32 cellular contexts compared by ENCODE assay signal in the genomic region with DNA sequence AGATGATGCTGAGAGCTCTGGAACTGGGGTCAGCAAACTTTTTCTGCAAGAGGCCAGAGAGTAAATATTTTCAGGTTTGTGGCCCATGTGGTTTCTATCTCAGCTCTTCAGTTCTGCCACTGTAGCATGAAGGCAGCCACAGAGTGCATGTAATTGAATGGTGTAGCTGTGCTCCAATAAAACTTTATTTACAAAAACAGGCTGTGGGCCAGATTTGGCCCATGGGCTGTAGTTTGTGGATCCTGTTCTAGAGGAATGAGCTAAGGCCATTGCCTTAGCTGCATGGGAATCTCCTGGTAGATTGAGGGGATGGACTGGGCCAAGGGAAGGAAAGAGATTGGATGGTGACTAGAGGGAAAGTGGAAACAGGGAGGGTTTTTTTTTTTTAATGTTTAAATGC. TPM values are rescaled to one million over a fixed set of nuclear protein-coding genes. Genes with fewer than 3 reads are reported as not detected.
"Had no signal": no experiment of that assay in that cellular context is flagged by ENCODE, and none has a peak within 500 bp of the region (broad histone marks: within the 10 kb centered on the region; RNA-seq: fewer than 3 reads in every experiment).

No MANE protein-coding gene starts in this region.

- H3K9me3 ChIP-seq: esophagus squamous epithelium, gastroesophageal sphincter had no signal

- FAIRE-seq: astrocyte, endometrium, endothelial cell of umbilical vein had no signal

- H3K27me3 Mint-ChIP-seq: activated CD4-positive, alpha-beta memory T cell treated with anti-CD3 and anti-CD28 coated beads for 36 hours; activated CD4-positive, alpha-beta T cell treated with anti-CD3 and anti-CD28 coated beads for 36 hours; activated CD8-positive, alpha-beta memory T cell treated with anti-CD3 and anti-CD28 coated beads, Interleukin-2, amount 10 ng/mL, durations not matched to agents 7 days and 5 days; activated naive CD8-positive, alpha-beta T cell; central memory CD8-positive, alpha-beta T cell had no signal

- H3K9me3 Mint-ChIP-seq: activated CD4-positive, alpha-beta memory T cell treated with anti-CD3 and anti-CD28 coated beads for 36 hours; activated CD4-positive, alpha-beta T cell treated with anti-CD3 and anti-CD28 coated beads, Interleukin-2, amount 10 ng/mL, durations not matched to agents 24 days and 14 days; activated naive CD4-positive, alpha-beta T cell treated with anti-CD3 and anti-CD28 coated beads, Interleukin-2, amount 10 ng/mL, durations not matched to agents 7 days and 5 days; central memory CD8-positive, alpha-beta T cell; T-helper 2 cell treated with Interferon-gamma antibody and Interleukin-4, amounts not matched to agents 5 μg/mL and 100 μg/mL, for 36 hours had no signal

- ATAC-seq: activated CD4-positive, alpha-beta T cell treated with anti-CD3 and anti-CD28 coated beads for 36 hours; activated CD8-positive, alpha-beta memory T cell treated with anti-CD3 and anti-CD28 coated beads, Interleukin-2, amount 10 ng/mL, durations not matched to agents 7 days and 5 days; activated CD8-positive, alpha-beta T cell treated with anti-CD3 and anti-CD28 coated beads, Interleukin-2, amount 10 ng/mL, durations not matched to agents 7 days and 5 days; gastroesophageal sphincter; T-helper 17 cell had no signal

- H3K27ac Mint-ChIP-seq: activated CD4-positive, alpha-beta memory T cell treated with anti-CD3 and anti-CD28 coated beads for 36 hours; activated CD4-positive, alpha-beta T cell treated with anti-CD3 and anti-CD28 coated beads for 36 hours; activated CD4-positive, alpha-beta T cell treated with anti-CD3 and anti-CD28 coated beads, Interleukin-2, amount 10 ng/mL, durations not matched to agents 24 days and 14 days; activated CD8-positive, alpha-beta memory T cell treated with anti-CD3 and anti-CD28 coated beads, Interleukin-2, amount 10 ng/mL, durations not matched to agents 7 days and 5 days; activated CD8-positive, alpha-beta T cell treated with anti-CD3 and anti-CD28 coated beads, Interleukin-2, amount 10 ng/mL, durations not matched to agents 7 days and 5 days; activated naive CD4-positive, alpha-beta T cell treated with anti-CD3 and anti-CD28 coated beads, Interleukin-2, amount 10 ng/mL, durations not matched to agents 7 days and 5 days; activated naive CD8-positive, alpha-beta T cell; T-helper 17 cell; T-helper 2 cell treated with Interferon-gamma antibody and Interleukin-4, amounts not matched to agents 5 μg/mL and 100 μg/mL, for 36 hours had no signal

- DNase-seq: activated CD4-positive, alpha-beta memory T cell treated with anti-CD3 and anti-CD28 coated beads for 36 hours; activated CD4-positive, alpha-beta T cell treated with anti-CD3 and anti-CD28 coated beads for 36 hours; activated CD4-positive, alpha-beta T cell treated with anti-CD3 and anti-CD28 coated beads, Interleukin-2, amount 10 ng/mL, durations not matched to agents 24 days and 14 days; activated CD4-positive, CD25-positive, alpha-beta regulatory T cell; activated CD4-positive, CD25-positive, alpha-beta regulatory T cell treated with anti-CD3 and anti-CD28 coated beads, Interleukin-2, amount 50 U/mL, for 72 hours; activated CD8-positive, alpha-beta memory T cell treated with anti-CD3 and anti-CD28 coated beads, Interleukin-2, amount 10 ng/mL, durations not matched to agents 7 days and 5 days; activated CD8-positive, alpha-beta memory T cell treated with anti-CD3 and anti-CD28 coated beads, Interleukin-2, amount 50 U/mL, for 4 hours; activated CD8-positive, alpha-beta T cell treated with anti-CD3 and anti-CD28 coated beads, Interleukin-2, amount 10 ng/mL, durations not matched to agents 7 days and 5 days; activated gamma-delta T cell; activated naive CD4-positive, alpha-beta T cell; activated naive CD4-positive, alpha-beta T cell treated with anti-CD3 and anti-CD28 coated beads, Interleukin-2, amount 10 ng/mL, durations not matched to agents 7 days and 5 days; activated T-cell treated with anti-CD3 and anti-CD28 coated beads, Interleukin-2, amount 50 U/mL, for 1 hour; activated T-cell treated with anti-CD3 and anti-CD28 coated beads, Interleukin-2, amount 50 U/mL, for 48 hours; amniotic stem cell; anterior cingulate cortex; brain microvascular endothelial cell; cortex of kidney; effector CD8-positive, alpha-beta T cell; esophagus squamous epithelium; foreskin melanocyte; T-helper 1 cell; T-helper 17 cell; T1000; WERI-Rb-1 had no signal

- H3K4me3 ChIP-seq: esophagus squamous epithelium, gastroesophageal sphincter had no signal

- H3K36me3 ChIP-seq: brain microvascular endothelial cell, esophagus squamous epithelium, gastroesophageal sphincter, WERI-Rb-1 had no signal

- H3K4me3 Mint-ChIP-seq: activated CD4-positive, alpha-beta memory T cell treated with anti-CD3 and anti-CD28 coated beads for 36 hours; activated CD4-positive, alpha-beta T cell treated with anti-CD3 and anti-CD28 coated beads for 36 hours; activated CD4-positive, alpha-beta T cell treated with anti-CD3 and anti-CD28 coated beads, Interleukin-2, amount 10 ng/mL, durations not matched to agents 24 days and 14 days; activated CD8-positive, alpha-beta memory T cell treated with anti-CD3 and anti-CD28 coated beads, Interleukin-2, amount 10 ng/mL, durations not matched to agents 7 days and 5 days; activated CD8-positive, alpha-beta T cell treated with anti-CD3 and anti-CD28 coated beads, Interleukin-2, amount 10 ng/mL, durations not matched to agents 7 days and 5 days; activated naive CD4-positive, alpha-beta T cell treated with anti-CD3 and anti-CD28 coated beads, Interleukin-2, amount 10 ng/mL, durations not matched to agents 7 days and 5 days; activated naive CD8-positive, alpha-beta T cell; central memory CD8-positive, alpha-beta T cell; T-helper 17 cell; T-helper 2 cell treated with Interferon-gamma antibody and Interleukin-4, amounts not matched to agents 5 μg/mL and 100 μg/mL, for 36 hours had no signal

- H3K4me1 Mint-ChIP-seq: activated naive CD4-positive, alpha-beta T cell treated with anti-CD3 and anti-CD28 coated beads, Interleukin-2, amount 10 ng/mL, durations not matched to agents 7 days and 5 days had no signal

- H3K27me3 ChIP-seq: brain microvascular endothelial cell, esophagus squamous epithelium, gastroesophageal sphincter had no signal

- H3K36me3 Mint-ChIP-seq: activated CD4-positive, alpha-beta memory T cell treated with anti-CD3 and anti-CD28 coated beads for 36 hours; activated CD8-positive, alpha-beta memory T cell treated with anti-CD3 and anti-CD28 coated beads, Interleukin-2, amount 10 ng/mL, durations not matched to agents 7 days and 5 days; activated naive CD4-positive, alpha-beta T cell treated with anti-CD3 and anti-CD28 coated beads, Interleukin-2, amount 10 ng/mL, durations not matched to agents 7 days and 5 days; activated naive CD8-positive, alpha-beta T cell had no signal

- H3K27ac ChIP-seq: brain microvascular endothelial cell, epithelial cell of prostate, esophagus squamous epithelium, gastroesophageal sphincter, WERI-Rb-1 had no signal

RNA-seq across cellular contexts. Expression of gene CLCN4, which starts 36.8 kb away (rescaled TPM):
- total RNA-seq: activated CD4-positive, alpha-beta memory T cell treated with anti-CD3 and anti-CD28 coated beads for 36 hours; activated CD4-positive, alpha-beta T cell treated with anti-CD3 and anti-CD28 coated beads for 36 hours; activated CD4-positive, alpha-beta T cell treated with anti-CD3 and anti-CD28 coated beads, Interleukin-2, amount 10 ng/mL, durations not matched to agents 24 days and 14 days; activated CD8-positive, alpha-beta T cell treated with anti-CD3 and anti-CD28 coated beads, Interleukin-2, amount 10 ng/mL, durations not matched to agents 7 days and 5 days had no signal
